ENCODE assay signal across 8 cellular contexts in genomic region chr3:70064194-70064787, GRCh38.
DNase-seq lines count a peak whose midpoint lies in the region; ATAC-seq, FAIRE-seq and TF ChIP-seq lines count a peak whose summit lies in the region.

No MANE protein-coding gene starts in this region.

- H3K27me3 ChIP-seq in GM12878 (replicated peaks in 1 of 2; ENCODE audit: control insufficient read depth in 2 of 2, insufficient read depth in 2 of 2, low read length in 1 of 2) = no peaks in the 10 kb centered on the region
- H3K27me3 ChIP-seq in left lung = peaks cover 0 to 4% of the 10 kb centered on the region in 2 donors

- TF ChIP-seq EP300 in GM12878 (IDR thresholded peaks at IDR 0.05; ENCODE audit: borderline replicate concordance in 1 of 2, control insufficient read depth in 1 of 2, low read depth in 2 of 2, low read length in 2 of 2) = no peak

- no peak overlapping the region for H3K4me2 ChIP-seq in GM12878 (ENCODE audit: control insufficient read depth, insufficient read depth)

- WGBS in GM12878 (ENCODE audit: insufficient coverage, insufficient replicate concordance, low lambda C conversion rate, missing lambda C conversion rate) = 18% methylated on average over 5 of the region's 5 CpGs

- H3K79me2 ChIP-seq in GM12878 (ENCODE audit: control insufficient read depth, insufficient read depth, low read length) = no peaks in the 10 kb centered on the region

- H3K4me3 ChIP-seq in NB4 (ENCODE audit: low read depth, low read length) = no peak overlapping the region
- no peak overlapping the region for H3K4me3 ChIP-seq in GM12878
- H3K4me3 ChIP-seq in left lung = no peak overlapping the region

- no peaks in the 10 kb centered on the region for H4K20me1 ChIP-seq in GM12878 (ENCODE audit: control insufficient read depth, insufficient read depth)

- SMC1A ChIA-PET in GM12878 (lab: Charles Lee; ENCODE audit: uncharacterized antibody, unreplicated experiment) = interaction anchor here (1.0 kb wide), 1 partner anchor 43 kb away, joined by 6 read pairs; no protein-coding TSS in a partner anchor

- POLR2A ChIA-PET in GM12878 (lab: Charles Lee) = no interaction called here

- RAD21 ChIA-PET in GM12878 (lab: Charles Lee; ENCODE audit: unreplicated experiment) = no interaction called here

- intact Hi-C loops in GM12878 (cut with micrococcal nuclease; ENCODE audit: unreplicated experiment) = loop anchor here (1.0 to 2.0 kb wide), 3 partner anchors 45 to 1588 kb away; no protein-coding TSS in a partner anchor
- intact Hi-C loops in left lung (cut with DNase I) = no loop called here

- no peak overlapping the region for H3K9ac ChIP-seq in GM12878 (ENCODE audit: control insufficient read depth, insufficient read depth, low read length)

- FAIRE-seq in GM12878 (lab: Jason Lieb, UNC) = peak; percentile 31

- H3K4me1 ChIP-seq in GM12878 (ENCODE audit: control insufficient read depth, insufficient read depth, low read length) (no peaks in the 10 kb centered on the region), left lung (no peaks in the 10 kb centered on the region)

- ATAC-seq in GM12878 (peak; percentile 51), left lung (peak; percentile 71), GM21528 (IDR thresholded peaks at IDR 0.05; ENCODE audit: low FRiP score, unreplicated experiment) (no peak), GM21576 (IDR thresholded peaks at IDR 0.05; ENCODE audit: unreplicated experiment) (no peak)

- TF ChIP-seq POLR2A in NB4 (IDR thresholded peaks at IDR 0.05; ENCODE audit: extremely low read depth, insufficient read length) (no peak), GM12878 (IDR thresholded peaks at IDR 0.05; ENCODE audit: low read depth, low read length) (no peak)

- in situ Hi-C loops in GM13976 (cut with MboI; ENCODE audit: low sequenced_read_pairs, unreplicated experiment) (no loop called here), GM12878 (cut with MboI) (no loop called here)

- CTCF ChIA-PET in GM12878 (lab: Yijun Ruan, JAX) = interaction anchor here (0.8 to 2.0 kb wide), 6 partner anchors 12 to 322 kb away, joined by 3 to 18 read pairs (median 4); no protein-coding TSS in a partner anchor

- H3K27ac ChIP-seq in GM12878 (ENCODE audit: control insufficient read depth, insufficient read depth) (no peak overlapping the region), left lung (no peak overlapping the region)

- TF ChIP-seq CTCF in GM13976 (IDR thresholded peaks at IDR 0.05; ENCODE audit: borderline replicate concordance, control extremely low read depth, extremely low read depth, insufficient read depth, missing control alignments) (no peak), NB4 (IDR thresholded peaks at IDR 0.05; ENCODE audit: low read depth, low read length) (peak; percentile 49), GM12878 (IDR thresholded peaks at IDR 0.05 in 2 of 3, conservative IDR thresholded peaks at IDR 0.05 in 1 of 3; ENCODE audit: control insufficient read depth in 2 of 3, extremely low read depth in 1 of 3, insufficient read depth in 1 of 3, low read depth in 3 of 3, low read length in 3 of 3) (peak; percentile 52 to 63 (median 63); a peak in 5 of 6 replicates), left lung (IDR thresholded peaks at IDR 0.05) (peak; percentile 42 to 69)

- no peaks in the 10 kb centered on the region for H3K9me3 ChIP-seq in GM12878 (replicated peaks; ENCODE audit: control insufficient read depth, insufficient read depth, low read length)
- H3K9me3 ChIP-seq in left lung = no peaks in the 10 kb centered on the region

- H2AFZ ChIP-seq in GM12878 (ENCODE audit: control insufficient read depth, low read depth, low read length) = no peak overlapping the region

- no peaks in the 10 kb centered on the region for H3K36me3 ChIP-seq in GM12878 (ENCODE audit: control insufficient read depth in 2 of 2, insufficient read depth in 2 of 2, low read length in 1 of 2)
- no peaks in the 10 kb centered on the region for H3K36me3 ChIP-seq in left lung

- peak; percentile 72 for TF ChIP-seq RAD21 in GM12878 (IDR thresholded peaks at IDR 0.05; ENCODE audit: insufficient read depth, low read depth, low read length)

- no TSS peak for BruUV-seq in GM12878 (replicated peaks; lab: Mats Ljungman, UMichigan)

- peak; percentile 39 to 44 for DNase-seq in AML-193 (lab: John Stamatoyannopoulos, UW)
- peak; percentile 2 for DNase-seq in GM13976 (ENCODE audit: low spot score)
- peak; percentile 35 for DNase-seq in NB4 (ENCODE audit: low read depth)
- peak; percentile 1 for DNase-seq in GM12878 (ENCODE audit: low read depth, low spot score)
- DNase-seq in left lung = no peak
- no peak for DNase-seq in cortex of kidney (lab: John Stamatoyannopoulos, UW)

TF ChIP-seq in GM12878, 131 proteins besides CTCF, POLR2A, EP300 and RAD21:
- no peak for TF ChIP-seq ATF3 (IDR thresholded peaks at IDR 0.05; ENCODE audit: borderline replicate concordance, extremely low read depth, low read depth, low read length)
- TF ChIP-seq SMC3 (IDR thresholded peaks at IDR 0.05; ENCODE audit: borderline replicate concordance, low read length) = peak; percentile 43; the same call in 1 of the 2 replicates
- TF ChIP-seq ZNF274 (IDR thresholded peaks at IDR 0.05; ENCODE audit: insufficient read depth, insufficient read length) = no peak
- TF ChIP-seq RELB (IDR thresholded peaks at IDR 0.05; ENCODE audit: low read depth) = no peak

Comparison
In these comparisons a context has a peak if more than half of its experiments do, and no peak if none do; other contexts are left out.
1. DNase-seq: peak in AML-193 (2 of 2), GM13976 (single experiment), NB4 (single experiment) and GM12878 (single experiment); none in left lung (0 of 2) and cortex of kidney (single experiment).
2. ATAC-seq: peak in GM12878 (single experiment) and left lung (single experiment); none in GM21528 (single experiment) and GM21576 (single experiment).